Comparison of ENCODE assay signal across 19 cellular contexts in the genomic region with DNA sequence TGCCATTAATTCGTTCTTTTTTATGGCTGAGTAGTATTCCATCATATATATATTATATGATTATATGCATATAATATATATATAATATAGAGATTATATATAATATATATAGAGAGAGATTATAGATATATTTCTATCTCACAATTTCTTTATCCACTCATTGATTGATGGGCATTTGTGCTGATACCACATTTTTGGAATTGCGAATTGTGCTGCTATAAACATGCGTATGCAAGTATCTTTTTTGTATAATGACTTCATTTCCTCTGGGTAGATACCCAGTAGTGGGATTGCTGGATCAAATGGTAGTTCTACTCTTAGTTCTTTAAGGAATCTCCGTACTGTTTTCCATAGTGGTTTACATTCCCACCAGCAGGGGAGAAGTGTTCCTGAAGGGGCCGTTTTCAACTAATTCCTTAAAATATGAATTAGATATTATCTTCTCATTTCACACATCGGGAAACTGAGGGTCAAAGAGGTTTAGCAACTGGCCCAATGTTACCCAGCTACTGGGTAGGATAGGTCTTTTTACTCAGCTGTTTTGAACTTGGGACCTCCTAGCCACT. TPM values are rescaled to one million over a fixed set of nuclear protein-coding genes. Genes with fewer than 3 reads are reported as not detected.
DNase-seq lines count a peak whose midpoint lies in the region; ATAC-seq and TF ChIP-seq lines count a peak whose summit lies in the region.
"Had no signal": no experiment of that assay in that cellular context is flagged by ENCODE, and none has a peak within 500 bp of the region (broad histone marks: within the 10 kb centered on the region; RNA-seq: fewer than 3 reads in every experiment).

No MANE protein-coding gene starts in this region.

- H3F3A ChIP-seq in GM23338 (replicated peaks; ENCODE audit: low read depth): no peaks in the 10 kb centered on the region
- peaks cover 53% of the 10 kb centered on the region for H3F3A ChIP-seq in PC-9 (ENCODE audit: insufficient read depth, low read depth)

- peaks cover 60% of the 10 kb centered on the region for H3K36me3 Mint-ChIP-seq in GM23338 (ENCODE audit: low read depth)
- H3K36me3 Mint-ChIP-seq in endodermal cell (ENCODE audit: low read depth): peaks cover 19% of the 10 kb centered on the region
- H3K36me3 Mint-ChIP-seq in progenitor cell of endocrine pancreas (ENCODE audit: insufficient read depth): peaks cover 19% of the 10 kb centered on the region
- peaks cover 36% of the 10 kb centered on the region for H3K36me3 Mint-ChIP-seq in activated CD8-positive, alpha-beta T cell treated with anti-CD3 and anti-CD28 coated beads, Interleukin-2, amount 10 ng/mL, durations not matched to agents 7 days and 5 days (ENCODE audit: low read depth)

- peaks cover 100% of the 10 kb centered on the region for H3K79me2 ChIP-seq in GM23338 (replicated peaks; ENCODE audit: insufficient read depth)
- peaks cover 98% of the 10 kb centered on the region for H3K79me2 ChIP-seq in PC-9 (ENCODE audit: low read depth)

- peaks cover 18% of the 10 kb centered on the region for H3K9me3 Mint-ChIP-seq in GM23338
- peaks cover 14% of the 10 kb centered on the region for H3K9me3 Mint-ChIP-seq in endodermal cell
- H3K9me3 Mint-ChIP-seq in progenitor cell of endocrine pancreas (ENCODE audit: low read depth): peaks cover 7% of the 10 kb centered on the region
- H3K9me3 Mint-ChIP-seq in activated CD8-positive, alpha-beta T cell treated with anti-CD3 and anti-CD28 coated beads, Interleukin-2, amount 10 ng/mL, durations not matched to agents 7 days and 5 days (ENCODE audit: insufficient read depth): no peaks in the 10 kb centered on the region

- H3K4me1 ChIP-seq in GM23338 (ENCODE audit: insufficient read depth) (peaks cover 43% of the 10 kb centered on the region), PC-9 (replicated peaks; ENCODE audit: insufficient read depth) (peaks cover 62% of the 10 kb centered on the region), endodermal cell (ENCODE audit: control insufficient read depth, insufficient read depth, low read length) (no peaks in the 10 kb centered on the region)

- POLR2A ChIA-PET in PC-9 (lab: Charles Lee; ENCODE audit: unreplicated experiment): no interaction called here
- POLR2A ChIA-PET in activated CD8-positive, alpha-beta T cell treated with anti-CD3 and anti-CD28 coated beads, Interleukin-2, amount 10 ng/mL, durations not matched to agents 7 days and 5 days (lab: Charles Lee): interaction anchor here (1.5 kb wide), 1 partner anchor 15 kb away, joined by 3 read pairs; no protein-coding TSS in a partner anchor

- intact Hi-C loops in PC-9 (cut with micrococcal nuclease; ENCODE audit: unreplicated experiment): no loop called here

- H3K36me3 ChIP-seq in GM23338 (ENCODE audit: insufficient read depth) (peaks cover 6% of the 10 kb centered on the region; the same call in 1 of the 2 replicates), PC-9 (ENCODE audit: low read depth) (peaks cover 45% of the 10 kb centered on the region), endodermal cell (ENCODE audit: control insufficient read depth, insufficient read depth, low read length) (peaks cover 12% of the 10 kb centered on the region)

- H3K9me2 ChIP-seq in GM23338 (ENCODE audit: insufficient read depth) (no peaks in the 10 kb centered on the region), PC-9 (ENCODE audit: insufficient read depth) (no peaks in the 10 kb centered on the region)

- H3K4me2 ChIP-seq in GM23338: 0 out of 2 replicates have a peak overlapping the region, but pooled peaks have one; percentile 2
- peak overlapping the region; percentile 70 for H3K4me2 ChIP-seq in PC-9

- H3K4me3 ChIP-seq in GM23338: no peak overlapping the region
- no peak overlapping the region for H3K4me3 ChIP-seq in PC-9
- no peak overlapping the region for H3K4me3 ChIP-seq in endodermal cell (ENCODE audit: low read length)

- H3K9ac ChIP-seq in endodermal cell (ENCODE audit: extremely low read depth, low read length, poor library complexity, severe bottlenecking): no peak overlapping the region

- H3K27me3 Mint-ChIP-seq in GM23338 (ENCODE audit: insufficient read depth, low read depth, poor library complexity) (peaks cover 5% of the 10 kb centered on the region), endodermal cell (ENCODE audit: insufficient read depth) (no peaks in the 10 kb centered on the region), progenitor cell of endocrine pancreas (no peaks in the 10 kb centered on the region)
- H3K27me3 Mint-ChIP-seq in activated CD8-positive, alpha-beta T cell treated with anti-CD3 and anti-CD28 coated beads, Interleukin-2, amount 10 ng/mL, durations not matched to agents 7 days and 5 days (ENCODE audit: low read depth): no peaks in the 10 kb centered on the region

- H2AFZ ChIP-seq in GM23338 (no peak overlapping the region), PC-9 (no peak overlapping the region)

- H3K27ac Mint-ChIP-seq in GM23338 (no peak overlapping the region), endodermal cell (no peak overlapping the region), progenitor cell of endocrine pancreas (no peak overlapping the region)
- no peak overlapping the region for H3K27ac Mint-ChIP-seq in activated CD8-positive, alpha-beta T cell treated with anti-CD3 and anti-CD28 coated beads, Interleukin-2, amount 10 ng/mL, durations not matched to agents 7 days and 5 days

- TF ChIP-seq CTCF in GM23338 (conservative IDR thresholded peaks at IDR 0.05; ENCODE audit: low read depth in 2 of 2): peak in 1 of 2 experiments; percentile 51; a peak in 2 of 4 replicates
- TF ChIP-seq CTCF in PC-9 (conservative IDR thresholded peaks at IDR 0.05): peak; percentile 18; the same call in 1 of the 2 replicates
- TF ChIP-seq CTCF in endodermal cell (conservative IDR thresholded peaks at IDR 0.05): peak; percentile 66
- TF ChIP-seq CTCF in progenitor cell of endocrine pancreas (IDR thresholded peaks at IDR 0.05; ENCODE audit: unreplicated experiment): peak; percentile 29

- ATAC-seq in GM23338 (no peak), HG03108 (IDR thresholded peaks at IDR 0.05; ENCODE audit: unreplicated experiment) (no peak)
- ATAC-seq in activated CD8-positive, alpha-beta T cell treated with anti-CD3 and anti-CD28 coated beads, Interleukin-2, amount 10 ng/mL, durations not matched to agents 7 days and 5 days: no peak

- WGBS in endodermal cell (ENCODE audit: insufficient coverage in 1 of 2, insufficient read length in 1 of 2), 2 experiments: 80 to 85% methylated on average over 1 to 5 of the region's 6 CpGs

- CTCF ChIA-PET in PC-9 (lab: Charles Lee): no interaction called here
- CTCF ChIA-PET in activated CD8-positive, alpha-beta T cell treated with anti-CD3 and anti-CD28 coated beads, Interleukin-2, amount 10 ng/mL, durations not matched to agents 7 days and 5 days (lab: Charles Lee): interaction anchor here (3.0 kb wide), 1 partner anchor 78 kb away, joined by 11 read pairs; no protein-coding TSS in a partner anchor

- H4K20me1 ChIP-seq in GM23338 (replicated peaks; ENCODE audit: insufficient read depth): peaks cover 54% of the 10 kb centered on the region
- H4K20me1 ChIP-seq in PC-9 (ENCODE audit: insufficient read depth): no peaks in the 10 kb centered on the region; the same call in none of the 2 replicates

- H3K27ac ChIP-seq in GM23338 (ENCODE audit: low read depth): peak overlapping the region; percentile 67; the same call in 1 of the 2 replicates
- H3K27ac ChIP-seq in PC-9: peak overlapping the region; percentile 86
- no peak overlapping the region for H3K27ac ChIP-seq in endodermal cell (ENCODE audit: low read depth, low read length)
- H3K27ac ChIP-seq: C4-2B had no signal

- H3K4me1 Mint-ChIP-seq in GM23338 (peaks cover 38% of the 10 kb centered on the region), endodermal cell (peaks cover 21% of the 10 kb centered on the region), progenitor cell of endocrine pancreas (ENCODE audit: low read depth) (peaks cover 14% of the 10 kb centered on the region)
- H3K4me1 Mint-ChIP-seq in activated CD8-positive, alpha-beta T cell treated with anti-CD3 and anti-CD28 coated beads, Interleukin-2, amount 10 ng/mL, durations not matched to agents 7 days and 5 days (ENCODE audit: low read depth): peaks cover 42% of the 10 kb centered on the region

- H3K27me3 ChIP-seq in GM23338 (ENCODE audit: insufficient read depth) (no peaks in the 10 kb centered on the region), PC-9 (ENCODE audit: insufficient read depth, low read depth) (no peaks in the 10 kb centered on the region), endodermal cell (ENCODE audit: control insufficient read depth, insufficient read depth, low read length, poor library complexity, severe bottlenecking) (no peaks in the 10 kb centered on the region)

- H3K9me3 ChIP-seq in PC-9 (ENCODE audit: insufficient read depth, low read depth): peaks cover 19% of the 10 kb centered on the region; the same call in 1 of the 2 replicates
- H3K9me3 ChIP-seq in endodermal cell (ENCODE audit: control insufficient read depth, low read length): peaks cover 12% of the 10 kb centered on the region

- DNase-seq in GM23338 (ENCODE audit: low spot score) (no peak), PC-9 (no peak), endodermal cell (no peak), progenitor cell of endocrine pancreas (ENCODE audit: low spot score, unreplicated experiment) (no peak), SIG-M5 treated with dmso at 0.1 percent for 504 hours (lab: John Stamatoyannopoulos, UW; ENCODE audit: unreplicated experiment) (no peak)
- DNase-seq in activated CD8-positive, alpha-beta T cell treated with anti-CD3 and anti-CD28 coated beads, Interleukin-2, amount 10 ng/mL, durations not matched to agents 7 days and 5 days: no peak
- DNase-seq: ACHN, AML-193, H7, KG1, NCI-H1105 treated with DMSO at 0.1 percent for 48 hours, NCI-H1694, NCI-H510A, NCI-H748 treated with DMSO at 0.1 percent for 48 hours, OCI-M1, RPMI8226, SHP77 treated with DMSO at 0.1 percent for 48 hours had no signal

- H3K4me3 Mint-ChIP-seq in GM23338 (no peak overlapping the region), endodermal cell (no peak overlapping the region), progenitor cell of endocrine pancreas (ENCODE audit: low read depth) (no peak overlapping the region)
- no peak overlapping the region for H3K4me3 Mint-ChIP-seq in activated CD8-positive, alpha-beta T cell treated with anti-CD3 and anti-CD28 coated beads, Interleukin-2, amount 10 ng/mL, durations not matched to agents 7 days and 5 days

- BruUV-seq in PC-9 (replicated peaks; lab: Mats Ljungman, UMichigan): no TSS peak

RNA-seq across cellular contexts. Expression of a gene that starts 16.5 kb away (rescaled TPM):
- total RNA-seq in GM23338 (2014; rRNA removed; shearing (Covaris generic)): 129 and 142 TPM in 2 replicates
- polyA plus RNA-seq in GM23338 (2016; fragmentation: Nextera tagmentation; extraction: Ambion mirVana): 62.0 and 66.4 TPM in 2 replicates
- total RNA-seq in PC-9 (2021) (44.2 and 49.1 TPM in 2 replicates), endodermal cell (10 to 100 TPM; 20.2 to 48.4 TPM), progenitor cell of endocrine pancreas (25.5 and 28.0 TPM in 2 replicates)
- 14.4 TPM for polyA plus RNA-seq in endodermal cell (2013, experiment 1 of 2)
- polyA plus RNA-seq in endodermal cell (2013, experiment 2 of 2): 11.3 TPM
- 10 to 100 TPM in 1 of 2 experiments, 1 to 10 TPM in 1; 9.7 to 10.4 TPM for total RNA-seq in activated CD8-positive, alpha-beta T cell treated with anti-CD3 and anti-CD28 coated beads, Interleukin-2, amount 10 ng/mL, durations not matched to agents 7 days and 5 days

RNA-seq across cellular contexts. Expression of a gene that starts 32.0 kb away (rescaled TPM):
- 598 and 602 TPM in 2 replicates for total RNA-seq in GM23338 (2014; rRNA removed; shearing (Covaris generic))
- polyA plus RNA-seq in GM23338 (2016; fragmentation: Nextera tagmentation; extraction: Ambion mirVana): 1,534 and 1,577 TPM in 2 replicates
- total RNA-seq in PC-9 (2021) (526 and 792 TPM in 2 replicates), endodermal cell (1,000 to 10,000 TPM in 1 of 2 donors, 100 to 1,000 TPM in 1; 913 to 1,007 TPM), progenitor cell of endocrine pancreas (950 and 984 TPM in 2 replicates)
- 1,106 TPM for polyA plus RNA-seq in endodermal cell (2013, experiment 1 of 2)
- 1,007 TPM for polyA plus RNA-seq in endodermal cell (2013, experiment 2 of 2)
- 100 to 1,000 TPM; 882 to 899 TPM for total RNA-seq in activated CD8-positive, alpha-beta T cell treated with anti-CD3 and anti-CD28 coated beads, Interleukin-2, amount 10 ng/mL, durations not matched to agents 7 days and 5 days

RNA-seq across cellular contexts. Expression of a gene that starts 33.0 kb away (rescaled TPM):
- 249 and 272 TPM in 2 replicates for total RNA-seq in GM23338 (2014; rRNA removed; shearing (Covaris generic))
- polyA plus RNA-seq in GM23338 (2016; fragmentation: Nextera tagmentation; extraction: Ambion mirVana): 226 and 236 TPM in 2 replicates
- total RNA-seq in PC-9 (2021) (282 and 308 TPM in 2 replicates), endodermal cell (100 to 1,000 TPM; 213 to 219 TPM), progenitor cell of endocrine pancreas (221 and 222 TPM in 2 replicates)
- 277 TPM for polyA plus RNA-seq in endodermal cell (2013, experiment 1 of 2)
- 276 TPM for polyA plus RNA-seq in endodermal cell (2013, experiment 2 of 2)
- total RNA-seq in activated CD8-positive, alpha-beta T cell treated with anti-CD3 and anti-CD28 coated beads, Interleukin-2, amount 10 ng/mL, durations not matched to agents 7 days and 5 days: 100 to 1,000 TPM; 254 to 269 TPM
